In the genomic region with DNA sequence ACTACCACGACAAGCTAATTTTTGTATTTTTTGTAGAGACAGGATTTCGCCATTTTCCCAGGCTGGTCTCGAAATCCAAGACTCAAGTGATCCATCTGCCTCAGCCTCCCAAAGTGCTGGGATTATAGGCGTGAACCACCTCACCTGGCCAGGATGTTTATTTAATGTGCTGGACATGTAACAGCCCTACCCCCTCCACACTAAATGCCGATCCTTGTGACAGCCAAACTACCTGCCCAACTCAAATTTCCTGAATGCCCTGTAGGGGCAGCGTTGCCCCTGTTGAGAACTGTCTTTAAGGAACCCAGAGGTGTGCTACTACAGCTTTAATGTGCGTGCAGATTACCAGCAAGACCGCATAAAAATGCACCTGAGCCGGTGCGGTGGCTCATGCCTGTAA, we compare ENCODE assay signal across 10 cellular contexts. TPM values are rescaled to one million over a fixed set of nuclear protein-coding genes. Genes with fewer than 3 reads are reported as not detected.
DNase-seq lines count a peak whose midpoint lies in the region; ATAC-seq, FAIRE-seq and TF ChIP-seq lines count a peak whose summit lies in the region.
"Had no signal": no experiment of that assay in that cellular context is flagged by ENCODE, and none has a peak within 500 bp of the region (broad histone marks: within the 10 kb centered on the region; RNA-seq: fewer than 3 reads in every experiment).

No MANE protein-coding gene starts in this region.

- POLR2A ChIA-PET in GM10248 (lab: Yijun Ruan, JAX) (interaction anchor here (0.6 kb wide), 1 partner anchor 324 kb away, joined by 6 read pairs; no protein-coding TSS in a partner anchor), Panc1 (lab: Charles Lee) (no interaction called here)

- H3K4me3 ChIP-seq in BE2C (ENCODE audit: low read depth, low read length) = no peak overlapping the region
- H3K4me3 ChIP-seq in Panc1 (ENCODE audit: low read depth in 2 of 2, low read length in 2 of 2) = no peak overlapping the region
- H3K4me3 ChIP-seq in kidney (ENCODE audit: low read length in 2 of 2) = no peak overlapping the region
- H3K4me3 ChIP-seq: suprapubic skin had no signal

- TF ChIP-seq CTCF in BE2C (IDR thresholded peaks at IDR 0.05; ENCODE audit: low read depth, low read length) = peak; percentile 68
- peak; percentile 11 for TF ChIP-seq CTCF in GM10248 (IDR thresholded peaks at IDR 0.05; ENCODE audit: control extremely low read depth, extremely low read depth, low read depth, missing control alignments)
- TF ChIP-seq CTCF in Panc1 (IDR thresholded peaks at IDR 0.05) = peak; percentile 43
- TF ChIP-seq CTCF in kidney (IDR thresholded peaks at IDR 0.05; ENCODE audit: borderline replicate concordance, extremely low read depth, insufficient read depth) = no peak

- no peak for TF ChIP-seq POLR2A in GM12892 (IDR thresholded peaks at IDR 0.05; ENCODE audit: low read depth, low read length)

- intact Hi-C loops in Panc1 (cut with micrococcal nuclease; ENCODE audit: unreplicated experiment) (loop anchor here (5.0 kb wide), 1 partner anchor 127 kb away; no protein-coding TSS in a partner anchor), kidney (cut with DNase I) (no loop called here)

- H3K27me3 ChIP-seq in BE2C (no peaks in the 10 kb centered on the region), Panc1 (ENCODE audit: control insufficient read depth, insufficient read depth, low read length) (peaks cover 5% of the 10 kb centered on the region; the same call in 1 of the 2 replicates)

- ATAC-seq in Panc1 = no peak

- no TSS peak for BruUV-seq in Panc1 (replicated peaks; lab: Mats Ljungman, UMichigan)

- H3K9ac ChIP-seq in kidney (ENCODE audit: low read length in 2 of 2) = no peak overlapping the region

- no peak overlapping the region for H3K27ac ChIP-seq in Panc1 (ENCODE audit: low read length)
- no peak overlapping the region for H3K27ac ChIP-seq in kidney (ENCODE audit: low read depth in 2 of 2, low read length in 2 of 2)
- H3K27ac ChIP-seq: suprapubic skin had no signal

- H3K9me3 ChIP-seq in BE2C (no peaks in the 10 kb centered on the region), Panc1 (ENCODE audit: control insufficient read depth, insufficient read depth, low read depth, low read length) (no peaks in the 10 kb centered on the region), kidney (ENCODE audit: control insufficient read depth in 1 of 2, low read length in 2 of 2) (no peaks in the 10 kb centered on the region)
- H3K9me3 ChIP-seq: suprapubic skin had no signal

- DNase-seq in BE2C (peak; percentile 23), GM10248 (ENCODE audit: extremely low spot score) (no peak), Panc1 (ENCODE audit: low read depth, low spot score) (no peak), iPS DF 19.7 (ENCODE audit: low read depth, low spot score) (peak; percentile 48), GM12892 (ENCODE audit: insufficient read length) (no peak), kidney (no peak)
- DNase-seq in activated naive CD4-positive, alpha-beta T cell treated with anti-CD3 and anti-CD28 coated beads, Interleukin-2, amount 50 U/mL, for 16 hours = no peak
- DNase-seq: activated CD4-positive, alpha-beta T cell treated with anti-CD3 and anti-CD28 coated beads, Interleukin-2, amount 50 U/mL, for 1 hour had no signal

- FAIRE-seq in GM12892 (lab: Jason Lieb, UNC) = no peak
- FAIRE-seq in kidney (lab: Jason Lieb, UNC) = no peak

- H3K36me3 ChIP-seq in BE2C (no peaks in the 10 kb centered on the region), Panc1 (ENCODE audit: control insufficient read depth, insufficient read depth, low read length) (no peaks in the 10 kb centered on the region), kidney (ENCODE audit: control insufficient read depth in 1 of 2, insufficient read depth in 2 of 2, low read length in 2 of 2) (no peaks in the 10 kb centered on the region)
- H3K36me3 ChIP-seq: suprapubic skin had no signal

- no peaks in the 10 kb centered on the region for H3K4me1 ChIP-seq in BE2C
- H3K4me1 ChIP-seq in Panc1 (ENCODE audit: control insufficient read depth, insufficient read depth, low read length) = no peaks in the 10 kb centered on the region
- H3K4me1 ChIP-seq in kidney (ENCODE audit: control insufficient read depth in 1 of 2, insufficient read depth in 1 of 2, low read depth in 1 of 2, low read length in 2 of 2) = no peaks in the 10 kb centered on the region
- H3K4me1 ChIP-seq: suprapubic skin had no signal

- in situ Hi-C loops in Panc1 (cut with HindIII; ENCODE audit: low pct_unique_long_range_greater_than_20kb, low sequenced_read_pairs) = no loop called here

- CTCF ChIA-PET in GM10248 (lab: Yijun Ruan, JAX) (interaction anchor here (1.2 kb wide), 1 partner anchor 14 kb away, joined by 3 read pairs; no protein-coding TSS in a partner anchor), Panc1 (lab: Charles Lee) (no interaction called here)

RNA-seq across cellular contexts. Expression of a gene that starts 48.1 kb away (rescaled TPM):
- not detected for polyA plus RNA-seq in BE2C (2012; ENCODE audit: insufficient read depth, insufficient read length, low read depth)
- total RNA-seq in Panc1 (2021; ENCODE audit: unreplicated experiment) = not detected
- not detected for polyA plus RNA-seq in Panc1 (2012; ENCODE audit: insufficient read length)
- polyA plus RNA-seq in GM12892 (2012; ENCODE audit: missing spikeins) = not detected
- 1.4 TPM for total RNA-seq in kidney
- 6.3 TPM for polyA plus RNA-seq in kidney (ENCODE audit: insufficient read depth, low read depth, low replicate concordance)
- total RNA-seq: NCI-H460 had no signal

Comparison
In these comparisons a context has a peak if more than half of its experiments do, and no peak if none do; other contexts are left out.
1. DNase-seq: peak in BE2C (single experiment) and iPS DF 19.7 (single experiment); none in GM10248 (single experiment), Panc1 (single experiment), GM12892 (single experiment), activated naive CD4-positive, alpha-beta T cell treated with anti-CD3 and anti-CD28 coated beads, Interleukin-2, amount 50 U/mL, for 16 hours (single experiment) and kidney (single experiment).